ENCODE assay signal across 9 cellular contexts in the genomic region with DNA sequence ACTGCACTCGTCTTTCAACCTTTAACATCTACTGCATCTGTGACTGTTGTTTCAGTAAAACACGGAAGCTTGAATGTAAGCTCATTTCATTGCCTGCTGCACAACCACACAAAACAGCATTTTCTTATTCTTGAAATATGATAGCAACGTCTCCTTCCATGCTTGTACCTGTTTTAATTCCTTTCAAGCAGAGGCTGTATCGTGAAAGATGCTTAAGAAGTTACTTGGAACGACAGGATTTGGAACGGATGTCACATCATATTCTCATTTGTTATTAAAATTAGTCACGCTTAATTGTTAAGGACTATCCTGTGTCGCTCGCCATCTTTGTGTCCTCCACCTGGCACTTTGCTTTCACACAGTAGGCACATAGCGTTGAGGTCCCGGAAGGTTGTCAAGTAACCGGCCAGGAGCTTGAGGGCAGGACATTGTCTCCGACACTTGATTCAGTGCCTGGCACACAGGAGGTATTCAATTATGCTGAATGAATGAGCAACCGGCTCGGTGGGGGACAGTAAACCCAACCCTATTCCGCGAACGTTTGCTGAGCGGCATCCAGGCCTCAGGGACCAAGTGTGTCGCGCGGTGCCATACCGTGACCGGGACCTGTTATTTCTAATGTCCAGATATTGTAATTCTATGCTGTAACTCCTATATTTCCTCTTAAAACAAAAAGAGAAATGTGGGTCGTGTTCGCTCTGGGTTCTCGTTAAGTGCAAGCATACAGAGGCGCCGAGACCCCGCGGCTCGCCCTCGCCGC. TPM values are rescaled to one million over a fixed set of nuclear protein-coding genes. Genes with fewer than 3 reads are reported as not detected.
DNase-seq lines count a peak whose midpoint lies in the region; ATAC-seq, FAIRE-seq and TF ChIP-seq lines count a peak whose summit lies in the region.
"Had no signal": no experiment of that assay in that cellular context is flagged by ENCODE, and none has a peak within 500 bp of the region (broad histone marks: within the 10 kb centered on the region; RNA-seq: fewer than 3 reads in every experiment).

No MANE protein-coding gene starts in this region.

- no peak overlapping the region for H3K27ac ChIP-seq in SJSA1

- peak overlapping the region; percentile 81 for H3K4me3 ChIP-seq in SJSA1

- no peaks in the 10 kb centered on the region for H3K9me3 ChIP-seq in SJSA1 (replicated peaks)

- H3K36me3 ChIP-seq in SJSA1, result peaks cover 14% of the 10 kb centered on the region

- peaks cover 49% of the 10 kb centered on the region for H3K4me1 Mint-ChIP-seq in central memory CD8-positive, alpha-beta T cell
- H3K4me1 Mint-ChIP-seq in stimulated activated naive B cell treated with anti-CD40 and anti-IgM and Interleukin-4, amounts not matched to agents 10 μg/mL and 1 μg/mL and 100 μg/mL, for 72 hours, result peaks cover 21 to 30% of the 10 kb centered on the region in 2 donors

- in situ Hi-C loops in G401 (cut with HindIII; ENCODE audit: low sequenced_read_pairs), result no loop called here

- intact Hi-C loops in left colon (cut with DNase I, micrococcal nuclease), result no loop called here

- DNase-seq in G401 (ENCODE audit: low spot score) (peak; percentile 77), SJSA1 (ENCODE audit: low read depth in 1 of 2, low spot score in 2 of 2) (no peak), left colon (peak in 1 of 2 donors; percentile 27), HTR-8/SVneo (ENCODE audit: insufficient read length, low spot score) (no peak)
- peak in 1 of 2 donors; percentile 10 for DNase-seq in central memory CD8-positive, alpha-beta T cell (ENCODE audit: low spot score in 2 of 2)
- DNase-seq in stimulated activated naive B cell treated with anti-CD40 and anti-IgM and Interleukin-4, amounts not matched to agents 10 μg/mL and 1 μg/mL and 100 μg/mL, for 72 hours, result no peak

- no peaks in the 10 kb centered on the region for H3K27me3 ChIP-seq in SJSA1 (replicated peaks)

- ATAC-seq in GM21576 (IDR thresholded peaks at IDR 0.05; ENCODE audit: unreplicated experiment), result peak; percentile 25
- peak; percentile 49 for ATAC-seq in central memory CD8-positive, alpha-beta T cell (replicated peaks; ENCODE audit: extremely low read depth, poor library complexity, severe bottlenecking)
- ATAC-seq in left colon, result peak; percentile 36
- ATAC-seq in stimulated activated naive B cell treated with anti-CD40 and anti-IgM and Interleukin-4, amounts not matched to agents 10 μg/mL and 1 μg/mL and 100 μg/mL, for 72 hours (replicated peaks), result peak; percentile 60 to 62

- peak overlapping the region; percentile 95 for H3K27ac Mint-ChIP-seq in central memory CD8-positive, alpha-beta T cell (ENCODE audit: low read depth)
- peak overlapping the region; percentile 97 for H3K27ac Mint-ChIP-seq in stimulated activated naive B cell treated with anti-CD40 and anti-IgM and Interleukin-4, amounts not matched to agents 10 μg/mL and 1 μg/mL and 100 μg/mL, for 72 hours

- H3K9me3 Mint-ChIP-seq in central memory CD8-positive, alpha-beta T cell, result no peaks in the 10 kb centered on the region
- no peaks in the 10 kb centered on the region for H3K9me3 Mint-ChIP-seq in stimulated activated naive B cell treated with anti-CD40 and anti-IgM and Interleukin-4, amounts not matched to agents 10 μg/mL and 1 μg/mL and 100 μg/mL, for 72 hours

- TF ChIP-seq RAD21 in Ishikawa (IDR thresholded peaks at IDR 0.05; ENCODE audit: low read depth), result no peak

- FAIRE-seq in HTR-8/SVneo (lab: Jason Lieb, UNC), result no peak
- FAIRE-seq: colon had no signal

- no peak for TF ChIP-seq EP300 in Ishikawa (IDR thresholded peaks at IDR 0.05; ENCODE audit: borderline replicate concordance)

- peaks cover 21% of the 10 kb centered on the region for H3K36me3 Mint-ChIP-seq in central memory CD8-positive, alpha-beta T cell (ENCODE audit: insufficient read depth)
- H3K36me3 Mint-ChIP-seq in stimulated activated naive B cell treated with anti-CD40 and anti-IgM and Interleukin-4, amounts not matched to agents 10 μg/mL and 1 μg/mL and 100 μg/mL, for 72 hours, result peaks cover 8 to 10% of the 10 kb centered on the region in 2 donors

- no peaks in the 10 kb centered on the region for H3K27me3 Mint-ChIP-seq in central memory CD8-positive, alpha-beta T cell
- H3K27me3 Mint-ChIP-seq in stimulated activated naive B cell treated with anti-CD40 and anti-IgM and Interleukin-4, amounts not matched to agents 10 μg/mL and 1 μg/mL and 100 μg/mL, for 72 hours, result no peaks in the 10 kb centered on the region

- peaks cover 8% of the 10 kb centered on the region; the same call in 1 of the 2 replicates for H3K4me1 ChIP-seq in SJSA1 (replicated peaks)

- H3K4me3 Mint-ChIP-seq in central memory CD8-positive, alpha-beta T cell, result peak overlapping the region; percentile 96
- peak overlapping the region; percentile 92 to 93 for H3K4me3 Mint-ChIP-seq in stimulated activated naive B cell treated with anti-CD40 and anti-IgM and Interleukin-4, amounts not matched to agents 10 μg/mL and 1 μg/mL and 100 μg/mL, for 72 hours

TF ChIP-seq in Ishikawa, 13 proteins besides CTCF, POLR2A, EP300 and RAD21:
- no peak for TF ChIP-seq CREB1 (IDR thresholded peaks at IDR 0.05; ENCODE audit: low read depth)
- TF ChIP-seq YY1 (IDR thresholded peaks at IDR 0.05; ENCODE audit: low read depth), result peak; percentile 61
- TF ChIP-seq, protein P1, sequence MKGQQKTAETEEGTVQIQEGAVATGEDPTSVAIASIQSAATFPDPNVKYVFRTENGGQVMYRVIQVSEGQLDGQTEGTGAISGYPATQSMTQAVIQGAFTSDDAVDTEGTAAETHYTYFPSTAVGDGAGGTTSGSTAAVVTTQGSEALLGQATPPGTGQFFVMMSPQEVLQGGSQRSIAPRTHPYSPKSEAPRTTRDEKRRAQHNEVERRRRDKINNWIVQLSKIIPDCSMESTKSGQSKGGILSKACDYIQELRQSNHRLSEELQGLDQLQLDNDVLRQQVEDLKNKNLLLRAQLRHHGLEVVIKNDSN (IDR thresholded peaks at IDR 0.05), result no peak
- no peak; the same call in 1 of the 2 replicates for TF ChIP-seq TCF12 (IDR thresholded peaks at IDR 0.05; ENCODE audit: low read depth)
- TF ChIP-seq TAF1 (IDR thresholded peaks at IDR 0.05; ENCODE audit: low read depth), result no peak
- no peak for TF ChIP-seq EGR1 (IDR thresholded peaks at IDR 0.05)

RNA-seq across cellular contexts. Expression of a gene that starts 0.5 kb away (rescaled TPM):
- total RNA-seq in G401 (2014; rRNA removed; shearing (Covaris generic)), result 8.7 and 21.7 TPM in 2 replicates
- 42.2 and 44.0 TPM in 2 replicates for total RNA-seq in SJSA1 (2014; rRNA removed; shearing (Covaris generic))
- 100 to 1,000 TPM; 118 to 122 TPM for total RNA-seq in left colon
